In the genomic region with DNA sequence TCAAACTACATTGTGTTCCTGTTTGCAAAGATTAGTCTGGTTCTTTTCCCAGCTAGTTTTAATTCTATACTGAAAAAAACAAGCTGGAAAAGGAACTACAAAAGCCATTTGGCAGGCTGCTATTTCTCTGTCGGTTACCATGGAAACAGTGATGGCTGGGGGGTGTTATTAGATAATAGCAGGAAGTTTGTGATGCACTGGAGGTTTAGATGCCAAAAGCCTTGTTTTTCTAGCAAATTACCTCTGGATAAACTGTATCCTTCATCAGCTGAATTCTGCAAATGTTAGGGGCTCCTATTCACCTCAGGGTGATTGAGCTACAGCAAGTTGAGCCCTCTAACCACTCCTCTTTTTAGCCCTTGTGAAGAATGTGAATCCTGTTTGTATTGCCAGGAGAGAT, we compare ENCODE assay signal across 13 cellular contexts. TPM values are rescaled to one million over a fixed set of nuclear protein-coding genes. Genes with fewer than 3 reads are reported as not detected.
DNase-seq lines count a peak whose midpoint lies in the region; ATAC-seq and TF ChIP-seq lines count a peak whose summit lies in the region.
"Had no signal": no experiment of that assay in that cellular context is flagged by ENCODE, and none has a peak within 500 bp of the region (broad histone marks: within the 10 kb centered on the region; RNA-seq: fewer than 3 reads in every experiment).

No MANE protein-coding gene starts in this region.

- WGBS in gastroesophageal sphincter (ENCODE audit: low coverage in 1 of 2), 2 donors: 14 to 36% methylated on average over 1 of the region's 1 CpG

- H3K4me3 ChIP-seq in gastroesophageal sphincter: no peak overlapping the region
- H3K4me3 ChIP-seq: BLaER1, esophagus muscularis mucosa, mucosa of descending colon, SK-N-MC had no signal

- H3K4me1 ChIP-seq in foreskin keratinocyte (peaks cover 15% of the 10 kb centered on the region), gastroesophageal sphincter (peaks cover 0 to 24% (median 5%) of the 10 kb centered on the region in 3 donors)

- peak overlapping the region; percentile 86 to 97 (median 91) for H3K27ac Mint-ChIP-seq in nephron

- no peak for TF ChIP-seq EP300 in gastroesophageal sphincter (IDR thresholded peaks at IDR 0.05)

- H3K36me3 ChIP-seq in gastroesophageal sphincter: peaks cover 4 to 62% of the 10 kb centered on the region in 2 donors

- no peaks in the 10 kb centered on the region for H3K9me3 ChIP-seq in gastroesophageal sphincter
- H3K9me3 ChIP-seq: BLaER1, esophagus muscularis mucosa, mucosa of descending colon had no signal

- TF ChIP-seq POLR2A in gastroesophageal sphincter (IDR thresholded peaks at IDR 0.05): no peak

- ATAC-seq in SK-N-SH treated with all-trans-retinoic acid at 6 μM for 48 hours (peak; percentile 55; the same call in 1 of the 3 replicates), foreskin keratinocyte (no peak), gastroesophageal sphincter (no peak), left colon (no peak)

- H3K27me3 Mint-ChIP-seq in nephron (ENCODE audit: low read depth): no peaks in the 10 kb centered on the region

- peaks cover 25% of the 10 kb centered on the region for H3K4me1 Mint-ChIP-seq in nephron

- H3K27ac ChIP-seq in foreskin keratinocyte: peak overlapping the region; percentile 85
- H3K27ac ChIP-seq in gastroesophageal sphincter: peak overlapping the region in 2 of 4 donors; percentile 55
- H3K27ac ChIP-seq: BLaER1, SK-N-MC had no signal

- peak; percentile 58 for DNase-seq in COLO829 (ENCODE audit: low spot score)
- peak in 1 of 2 donors; percentile 3 for DNase-seq in foreskin keratinocyte
- no peak for DNase-seq in left colon
- no peak for DNase-seq in GF-D8 (lab: John Stamatoyannopoulos, UW)
- no peak for DNase-seq in SHP77 (lab: John Stamatoyannopoulos, UW)
- DNase-seq: mucosa of descending colon; stimulated activated naive CD4-positive, alpha-beta T cell had no signal

- peak overlapping the region in 1 of 3 experiments; percentile 64 for H3K4me3 Mint-ChIP-seq in nephron

- H3K27me3 ChIP-seq in foreskin keratinocyte (no peaks in the 10 kb centered on the region), gastroesophageal sphincter (no peaks in the 10 kb centered on the region)
- H3K27me3 ChIP-seq: BLaER1, esophagus muscularis mucosa had no signal

- TF ChIP-seq CTCF in foreskin keratinocyte (conservative IDR thresholded peaks at IDR 0.05) (no peak), nephron (IDR thresholded peaks at IDR 0.05; ENCODE audit: unreplicated experiment in 3 of 3) (no peak), gastroesophageal sphincter (IDR thresholded peaks at IDR 0.05) (no peak)

- H3K36me3 Mint-ChIP-seq in nephron (ENCODE audit: low read depth): peaks cover 64% of the 10 kb centered on the region

- H3K9me3 Mint-ChIP-seq in nephron: no peaks in the 10 kb centered on the region

- intact Hi-C loops in left colon (cut with DNase I, micrococcal nuclease): no loop called here

TF ChIP-seq in SK-N-SH treated with all-trans-retinoic acid at 6 μM for 48 hours, 23 proteins besides CTCF, POLR2A, EP300 and RAD21 (continues in another document):
- no peak for TF ChIP-seq ZNF565 (CRISPR knock-in tag; conservative IDR thresholded peaks at IDR 0.05; ENCODE audit: low read depth)
- TF ChIP-seq TCF4 (CRISPR knock-in tag; IDR thresholded peaks at IDR 0.05; ENCODE audit: borderline replicate concordance): peak; percentile 83; the same call in 1 of the 2 replicates
- no peak for TF ChIP-seq GLIS3 (CRISPR knock-in tag; IDR thresholded peaks at IDR 0.05)
- TF ChIP-seq, protein P1, sequence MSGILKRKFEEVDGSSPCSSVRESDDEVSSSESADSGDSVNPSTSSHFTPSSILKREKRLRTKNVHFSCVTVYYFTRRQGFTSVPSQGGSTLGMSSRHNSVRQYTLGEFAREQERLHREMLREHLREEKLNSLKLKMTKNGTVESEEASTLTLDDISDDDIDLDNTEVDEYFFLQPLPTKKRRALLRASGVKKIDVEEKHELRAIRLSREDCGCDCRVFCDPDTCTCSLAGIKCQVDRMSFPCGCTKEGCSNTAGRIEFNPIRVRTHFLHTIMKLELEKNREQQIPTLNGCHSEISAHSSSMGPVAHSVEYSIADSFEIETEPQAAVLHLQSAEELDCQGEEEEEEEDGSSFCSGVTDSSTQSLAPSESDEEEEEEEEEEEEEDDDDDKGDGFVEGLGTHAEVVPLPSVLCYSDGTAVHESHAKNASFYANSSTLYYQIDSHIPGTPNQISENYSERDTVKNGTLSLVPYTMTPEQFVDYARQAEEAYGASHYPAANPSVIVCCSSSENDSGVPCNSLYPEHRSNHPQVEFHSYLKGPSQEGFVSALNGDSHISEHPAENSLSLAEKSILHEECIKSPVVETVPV (CRISPR knock-in tag; IDR thresholded peaks at IDR 0.05): no peak; the same call in 1 of the 2 replicates
- TF ChIP-seq, protein P2, sequence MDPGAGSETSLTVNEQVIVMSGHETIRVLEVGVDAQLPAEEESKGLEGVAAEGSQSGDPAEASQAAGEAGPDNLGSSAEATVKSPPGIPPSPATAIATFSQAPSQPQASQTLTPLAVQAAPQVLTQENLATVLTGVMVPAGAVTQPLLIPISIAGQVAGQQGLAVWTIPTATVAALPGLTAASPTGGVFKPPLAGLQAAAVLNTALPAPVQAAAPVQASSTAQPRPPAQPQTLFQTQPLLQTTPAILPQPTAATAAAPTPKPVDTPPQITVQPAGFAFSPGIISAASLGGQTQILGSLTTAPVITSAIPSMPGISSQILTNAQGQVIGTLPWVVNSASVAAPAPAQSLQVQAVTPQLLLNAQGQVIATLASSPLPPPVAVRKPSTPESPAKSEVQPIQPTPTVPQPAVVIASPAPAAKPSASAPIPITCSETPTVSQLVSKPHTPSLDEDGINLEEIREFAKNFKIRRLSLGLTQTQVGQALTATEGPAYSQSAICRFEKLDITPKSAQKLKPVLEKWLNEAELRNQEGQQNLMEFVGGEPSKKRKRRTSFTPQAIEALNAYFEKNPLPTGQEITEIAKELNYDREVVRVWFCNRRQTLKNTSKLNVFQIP (CRISPR knock-in tag; IDR thresholded peaks at IDR 0.05; ENCODE audit: borderline replicate concordance, low read depth): no peak
- TF ChIP-seq ARNTL (CRISPR knock-in tag; IDR thresholded peaks at IDR 0.05; ENCODE audit: borderline replicate concordance, low read depth): no peak
- TF ChIP-seq ZNF70 (CRISPR knock-in tag; IDR thresholded peaks at IDR 0.05): no peak
- TF ChIP-seq, protein P3, sequence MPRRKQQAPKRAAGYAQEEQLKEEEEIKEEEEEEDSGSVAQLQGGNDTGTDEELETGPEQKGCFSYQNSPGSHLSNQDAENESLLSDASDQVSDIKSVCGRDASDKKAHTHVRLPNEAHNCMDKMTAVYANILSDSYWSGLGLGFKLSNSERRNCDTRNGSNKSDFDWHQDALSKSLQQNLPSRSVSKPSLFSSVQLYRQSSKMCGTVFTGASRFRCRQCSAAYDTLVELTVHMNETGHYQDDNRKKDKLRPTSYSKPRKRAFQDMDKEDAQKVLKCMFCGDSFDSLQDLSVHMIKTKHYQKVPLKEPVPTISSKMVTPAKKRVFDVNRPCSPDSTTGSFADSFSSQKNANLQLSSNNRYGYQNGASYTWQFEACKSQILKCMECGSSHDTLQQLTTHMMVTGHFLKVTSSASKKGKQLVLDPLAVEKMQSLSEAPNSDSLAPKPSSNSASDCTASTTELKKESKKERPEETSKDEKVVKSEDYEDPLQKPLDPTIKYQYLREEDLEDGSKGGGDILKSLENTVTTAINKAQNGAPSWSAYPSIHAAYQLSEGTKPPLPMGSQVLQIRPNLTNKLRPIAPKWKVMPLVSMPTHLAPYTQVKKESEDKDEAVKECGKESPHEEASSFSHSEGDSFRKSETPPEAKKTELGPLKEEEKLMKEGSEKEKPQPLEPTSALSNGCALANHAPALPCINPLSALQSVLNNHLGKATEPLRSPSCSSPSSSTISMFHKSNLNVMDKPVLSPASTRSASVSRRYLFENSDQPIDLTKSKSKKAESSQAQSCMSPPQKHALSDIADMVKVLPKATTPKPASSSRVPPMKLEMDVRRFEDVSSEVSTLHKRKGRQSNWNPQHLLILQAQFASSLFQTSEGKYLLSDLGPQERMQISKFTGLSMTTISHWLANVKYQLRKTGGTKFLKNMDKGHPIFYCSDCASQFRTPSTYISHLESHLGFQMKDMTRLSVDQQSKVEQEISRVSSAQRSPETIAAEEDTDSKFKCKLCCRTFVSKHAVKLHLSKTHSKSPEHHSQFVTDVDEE (CRISPR knock-in tag; IDR thresholded peaks at IDR 0.05): peak; percentile 88
- no peak for TF ChIP-seq CSDC2 (CRISPR knock-in tag; IDR thresholded peaks at IDR 0.05)
- TF ChIP-seq ISL1 (CRISPR knock-in tag; IDR thresholded peaks at IDR 0.05): peak; percentile 60; the same call in 1 of the 2 replicates
- TF ChIP-seq, protein P4, sequence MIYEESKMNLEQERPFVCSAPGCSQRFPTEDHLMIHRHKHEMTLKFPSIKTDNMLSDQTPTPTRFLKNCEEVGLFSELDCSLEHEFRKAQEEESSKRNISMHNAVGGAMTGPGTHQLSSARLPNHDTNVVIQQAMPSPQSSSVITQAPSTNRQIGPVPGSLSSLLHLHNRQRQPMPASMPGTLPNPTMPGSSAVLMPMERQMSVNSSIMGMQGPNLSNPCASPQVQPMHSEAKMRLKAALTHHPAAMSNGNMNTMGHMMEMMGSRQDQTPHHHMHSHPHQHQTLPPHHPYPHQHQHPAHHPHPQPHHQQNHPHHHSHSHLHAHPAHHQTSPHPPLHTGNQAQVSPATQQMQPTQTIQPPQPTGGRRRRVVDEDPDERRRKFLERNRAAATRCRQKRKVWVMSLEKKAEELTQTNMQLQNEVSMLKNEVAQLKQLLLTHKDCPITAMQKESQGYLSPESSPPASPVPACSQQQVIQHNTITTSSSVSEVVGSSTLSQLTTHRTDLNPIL (CRISPR knock-in tag; IDR thresholded peaks at IDR 0.05; ENCODE audit: low read depth): no peak
- TF ChIP-seq BACH2 (CRISPR knock-in tag; IDR thresholded peaks at IDR 0.05; ENCODE audit: borderline replicate concordance): no peak
- TF ChIP-seq TOX (CRISPR knock-in tag; IDR thresholded peaks at IDR 0.05; ENCODE audit: borderline replicate concordance): no peak
- no peak for TF ChIP-seq ZC3H10 (CRISPR knock-in tag; IDR thresholded peaks at IDR 0.05)
- no peak for TF ChIP-seq ESRRG (CRISPR knock-in tag; IDR thresholded peaks at IDR 0.05)
- TF ChIP-seq SNAI2 (CRISPR knock-in tag; IDR thresholded peaks at IDR 0.05): no peak
- TF ChIP-seq ZNF8 (CRISPR knock-in tag; IDR thresholded peaks at IDR 0.05): 0 out of 2 replicates have a peak, but pooled peaks have one; percentile 24
- TF ChIP-seq OSR1 (CRISPR knock-in tag; IDR thresholded peaks at IDR 0.05): no peak
- TF ChIP-seq RARB (CRISPR knock-in tag; IDR thresholded peaks at IDR 0.05): no peak

RNA-seq across cellular contexts. Expression of a gene that starts 25.2 kb away (rescaled TPM):
- 40.8 and 44.8 TPM in 2 replicates for total RNA-seq in foreskin keratinocyte
- polyA plus RNA-seq in foreskin keratinocyte: 35.6 and 36.8 TPM in 2 replicates
- 10 to 100 TPM; 24.0 to 41.3 (median 37.1) TPM for total RNA-seq in gastroesophageal sphincter
- total RNA-seq in left colon: 10 to 100 TPM; 22.7 to 29.9 TPM

RNA-seq across cellular contexts. Expression of a gene that starts 36.6 kb away (rescaled TPM):
- total RNA-seq in foreskin keratinocyte (not detected in 2 replicates), gastroesophageal sphincter (100 to 1,000 TPM in 1 of 4 donors, 10 to 100 TPM in 3; 47.0 to 723 (median 71.2) TPM), left colon (10 to 100 TPM; 19.0 to 22.0 TPM)
- polyA plus RNA-seq in foreskin keratinocyte: not detected in 2 replicates

Comparison
In these comparisons a context has a peak if more than half of its experiments do, and no peak if none do; other contexts are left out.
1. RNA of a gene that starts 36.6 kb away (total RNA-seq): 47.0 to 723 TPM in gastroesophageal sphincter and 19.0 to 22.0 TPM in left colon; not detected in foreskin keratinocyte; every median in the first group is over 10 times any median in the second.